In genomic region chr12:53057816-53058500, GRCh38 we compare ENCODE assay signal across 1 cellular context.
TF ChIP-seq lines count a peak whose summit lies in the region.

No MANE protein-coding gene starts in this region.

TF ChIP-seq in SK-N-SH, 30 proteins besides CTCF, POLR2A, EP300 and RAD21 (continued from another document):
- TF ChIP-seq IRF3 (IDR thresholded peaks at IDR 0.05; ENCODE audit: low read depth, low read length) (no peak), POLR2AphosphoS5 (IDR thresholded peaks at IDR 0.05; ENCODE audit: low read depth, low read length) (no peak), TAF1 (IDR thresholded peaks at IDR 0.05; ENCODE audit: borderline replicate concordance, low read depth, low read length) (no peak), RCOR1 (IDR thresholded peaks at IDR 0.05; ENCODE audit: low read length) (no peak), USF2 (IDR thresholded peaks at IDR 0.05; ENCODE audit: borderline replicate concordance, low read depth, low read length) (no peak)
- TF ChIP-seq, protein P1, sequence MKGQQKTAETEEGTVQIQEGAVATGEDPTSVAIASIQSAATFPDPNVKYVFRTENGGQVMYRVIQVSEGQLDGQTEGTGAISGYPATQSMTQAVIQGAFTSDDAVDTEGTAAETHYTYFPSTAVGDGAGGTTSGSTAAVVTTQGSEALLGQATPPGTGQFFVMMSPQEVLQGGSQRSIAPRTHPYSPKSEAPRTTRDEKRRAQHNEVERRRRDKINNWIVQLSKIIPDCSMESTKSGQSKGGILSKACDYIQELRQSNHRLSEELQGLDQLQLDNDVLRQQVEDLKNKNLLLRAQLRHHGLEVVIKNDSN (IDR thresholded peaks at IDR 0.05; ENCODE audit: borderline replicate concordance, low read depth): no peak
TF ChIP-seq in SK-N-SH: peak in this region for 0.
